ENCODE assay signal across 16 cellular contexts in the genomic region with DNA sequence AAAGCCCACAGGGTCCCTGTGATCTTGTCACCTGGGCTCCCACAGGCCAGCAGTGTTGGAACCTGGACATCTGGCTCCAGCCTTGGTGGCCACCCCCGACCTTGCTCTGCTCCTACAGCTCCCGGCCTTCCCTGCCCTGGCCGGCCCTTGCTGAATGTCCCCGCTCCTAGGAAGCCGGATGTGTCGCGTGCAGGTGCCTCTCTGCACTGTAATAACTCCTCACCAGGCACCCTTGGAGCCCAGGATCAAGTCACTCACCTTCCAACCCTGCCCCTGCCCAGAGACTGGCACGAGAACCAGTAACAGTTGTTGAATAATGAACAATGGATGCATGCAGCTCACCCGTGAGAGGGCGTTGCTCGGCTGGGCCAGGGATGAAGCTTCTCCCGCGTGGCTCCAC. TPM values are rescaled to one million over a fixed set of nuclear protein-coding genes. Genes with fewer than 3 reads are reported as not detected.
A peak's percentile ranks its signal among the peaks of the same experiment; 100 is the strongest.
DNase-seq lines count a peak whose midpoint lies in the region; ATAC-seq and TF ChIP-seq lines count a peak whose summit lies in the region.
"Had no signal": no experiment of that assay in that cellular context is flagged by ENCODE, and none has a peak within 500 bp of the region (broad histone marks: within the 10 kb centered on the region; RNA-seq: fewer than 3 reads in every experiment).

No MANE protein-coding gene starts in this region.

- no peak for TF ChIP-seq EP300 in tibial nerve (IDR thresholded peaks at IDR 0.05)

- H3K79me1 ChIP-seq in neuronal stem cell (ENCODE audit: low read depth, low read length), result peaks cover 27% of the 10 kb centered on the region

- no peak overlapping the region for H2BK15ac ChIP-seq in neuronal stem cell (ENCODE audit: low read length)

- no peak overlapping the region; the same call in 1 of the 2 replicates for H3K4me3 ChIP-seq in SK-N-MC
- H3K4me3 ChIP-seq in dorsolateral prefrontal cortex, result no peak overlapping the region
- H3K4me3 ChIP-seq in neuronal stem cell (ENCODE audit: low read length in 2 of 2), result no peak overlapping the region
- no peak overlapping the region for H3K4me3 ChIP-seq in tibial nerve
- no peak overlapping the region for H3K4me3 ChIP-seq in osteoblast (ENCODE audit: insufficient read depth, low read length)
- no peak overlapping the region for H3K4me3 ChIP-seq in CD8-positive, alpha-beta memory T cell (ENCODE audit: low read length)

- no peaks in the 10 kb centered on the region for H3K9me3 Mint-ChIP-seq in CD8-positive, alpha-beta memory T cell

- no peak overlapping the region for H2AFZ ChIP-seq in neuronal stem cell (ENCODE audit: low read length)
- no peak overlapping the region for H2AFZ ChIP-seq in osteoblast (ENCODE audit: low read length)

- no peak overlapping the region for H3K4me3 Mint-ChIP-seq in CD8-positive, alpha-beta memory T cell
- H3K4me3 Mint-ChIP-seq: B cell had no signal

- H3K36me3 ChIP-seq in SK-N-MC (ENCODE audit: insufficient read depth, low read length) (peaks cover 18% of the 10 kb centered on the region), neuronal stem cell (replicated peaks in 1 of 2; ENCODE audit: control insufficient read depth in 2 of 2, insufficient read depth in 2 of 2, low read length in 2 of 2) (peaks cover 22 to 25% of the 10 kb centered on the region in 2 donors), tibial nerve (no peaks in the 10 kb centered on the region), osteoblast (ENCODE audit: insufficient read depth, low read length) (no peaks in the 10 kb centered on the region)
- no peaks in the 10 kb centered on the region for H3K36me3 ChIP-seq in CD8-positive, alpha-beta memory T cell (ENCODE audit: insufficient read depth, low read length)

- H3K4me1 Mint-ChIP-seq in CD8-positive, alpha-beta memory T cell, result no peaks in the 10 kb centered on the region

- H3K9ac ChIP-seq in SK-N-MC (ENCODE audit: insufficient read length) (no peak overlapping the region), neuronal stem cell (ENCODE audit: low read depth, low read length, poor library complexity) (no peak overlapping the region)
- H3K9ac ChIP-seq: KMS-11 had no signal

- no peak for ATAC-seq in HG02870 (IDR thresholded peaks at IDR 0.05; ENCODE audit: unreplicated experiment)

- peak overlapping the region; percentile 14 for H2BK5ac ChIP-seq in neuronal stem cell (ENCODE audit: low read length)

- no peak overlapping the region for H3K27ac Mint-ChIP-seq in CD8-positive, alpha-beta memory T cell
- H3K27ac Mint-ChIP-seq: B cell had no signal

- H3K4me1 ChIP-seq in neuronal stem cell (ENCODE audit: control insufficient read depth in 2 of 2, insufficient read depth in 1 of 2, low read depth in 1 of 2, low read length in 2 of 2), result peaks cover 20 to 27% of the 10 kb centered on the region in 2 donors
- H3K4me1 ChIP-seq in tibial nerve, result peaks cover 0 to 66% (median 33%) of the 10 kb centered on the region in 4 donors
- no peaks in the 10 kb centered on the region for H3K4me1 ChIP-seq in osteoblast (ENCODE audit: insufficient read depth, low read length)
- peaks cover 3% of the 10 kb centered on the region for H3K4me1 ChIP-seq in CD8-positive, alpha-beta memory T cell (ENCODE audit: insufficient read depth, low read length)

- WGBS in neuronal stem cell (ENCODE audit: extremely low coverage in 2 of 2, insufficient read length in 2 of 2, insufficient replicate concordance in 1 of 2), 2 donors, result no CpG with 5 or more reads among the region's 13 CpGs
- WGBS in tibial nerve, 2 donors, result 71 to 89% methylated on average over 13 of the region's 13 CpGs

- H3K4ac ChIP-seq in neuronal stem cell (ENCODE audit: low read length), result no peak overlapping the region

- H3K27me3 ChIP-seq in dorsolateral prefrontal cortex, result no peaks in the 10 kb centered on the region
- peaks cover 0 to 9% (median 0%) of the 10 kb centered on the region in 3 experiments for H3K27me3 ChIP-seq in neuronal stem cell (ENCODE audit: control insufficient read depth in 3 of 3, insufficient read depth in 3 of 3, low read depth in 1 of 3, low read length in 3 of 3)
- H3K27me3 ChIP-seq in tibial nerve, result no peaks in the 10 kb centered on the region
- H3K27me3 ChIP-seq in osteoblast (ENCODE audit: insufficient read depth, low read length), result peaks cover 21% of the 10 kb centered on the region
- H3K27me3 ChIP-seq in CD8-positive, alpha-beta memory T cell (ENCODE audit: insufficient read depth, low read length, poor library complexity, severe bottlenecking), result no peaks in the 10 kb centered on the region

- H3K79me2 ChIP-seq in osteoblast (ENCODE audit: insufficient read depth, low read length), result no peaks in the 10 kb centered on the region

- CTCF ChIA-PET in CD8-positive, alpha-beta memory T cell (lab: Charles Lee), result no interaction called here

- POLR2A ChIA-PET in CD8-positive, alpha-beta memory T cell (lab: Charles Lee), result no interaction called here

- H4K20me1 ChIP-seq in osteoblast (ENCODE audit: insufficient read depth, low read length), result no peaks in the 10 kb centered on the region

- H3K18ac ChIP-seq in neuronal stem cell (ENCODE audit: low read length), result peak overlapping the region; percentile 60

- H3K23ac ChIP-seq in neuronal stem cell (ENCODE audit: low read depth, low read length, poor library complexity), result peak overlapping the region; percentile 5

- H3K14ac ChIP-seq in neuronal stem cell (ENCODE audit: low read length), result peak overlapping the region; percentile 86

- H3K9me3 ChIP-seq in SK-N-MC (ENCODE audit: low read depth, low read length), result no peaks in the 10 kb centered on the region
- peaks cover 5 to 14% of the 10 kb centered on the region in 2 donors for H3K9me3 ChIP-seq in neuronal stem cell (replicated peaks in 1 of 2; ENCODE audit: control insufficient read depth in 2 of 2, insufficient read depth in 1 of 2, low read depth in 1 of 2, low read length in 2 of 2)
- H3K9me3 ChIP-seq in tibial nerve, result no peaks in the 10 kb centered on the region
- no peaks in the 10 kb centered on the region for H3K9me3 ChIP-seq in osteoblast (ENCODE audit: low read depth, low read length)
- no peaks in the 10 kb centered on the region for H3K9me3 ChIP-seq in CD8-positive, alpha-beta memory T cell (ENCODE audit: low read length)

- H3K36me3 Mint-ChIP-seq in CD8-positive, alpha-beta memory T cell, result no peaks in the 10 kb centered on the region

- H4K91ac ChIP-seq in neuronal stem cell (ENCODE audit: low read depth, low read length, poor library complexity), result no peak overlapping the region

- TF ChIP-seq CTCF in dorsolateral prefrontal cortex (IDR thresholded peaks at IDR 0.05 in 54 of 56, conservative IDR thresholded peaks at IDR 0.05 in 2 of 56; ENCODE audit: low read depth in 1 of 56, partially characterized antibody in 56 of 56) (peak in 1 of 56 donors; percentile 25), tibial nerve (IDR thresholded peaks at IDR 0.05) (no peak), osteoblast (IDR thresholded peaks at IDR 0.05; ENCODE audit: extremely low read depth, low read depth, low read length) (no peak)

- no peak overlapping the region for H2BK120ac ChIP-seq in neuronal stem cell (ENCODE audit: low read depth, low read length)

- DNase-seq in SK-N-MC (ENCODE audit: low read depth, low spot score) (no peak), dorsolateral prefrontal cortex (no peak), neuronal stem cell (ENCODE audit: low spot score) (no peak), tibial nerve (ENCODE audit: low spot score in 2 of 2) (no peak), osteoblast (ENCODE audit: insufficient read length, low spot score, missing footprints) (no peak)
- DNase-seq in CD8-positive, alpha-beta memory T cell, result no peak
- DNase-seq: EL, NCI-H1092, NCI-H2107, NCI-H345, NCI-H526 treated with DMSO at 0.1 percent for 48 hours had no signal

- no peak overlapping the region for H4K8ac ChIP-seq in neuronal stem cell (ENCODE audit: low read depth, low read length)

- no peak overlapping the region for H2BK12ac ChIP-seq in neuronal stem cell (ENCODE audit: low read length)

- H3K4me2 ChIP-seq in neuronal stem cell (ENCODE audit: insufficient read depth, low read length, poor library complexity, severe bottlenecking) (no peak overlapping the region), osteoblast (ENCODE audit: insufficient read depth, low read length) (no peak overlapping the region)
- H3K4me2 ChIP-seq: KMS-11 had no signal

- H2AK5ac ChIP-seq in neuronal stem cell (ENCODE audit: low read depth, low read length), result peak overlapping the region; percentile 67

- intact Hi-C loops in dorsolateral prefrontal cortex (cut with DNase I), result no loop called here

- H3K27ac ChIP-seq in SK-N-MC (peak overlapping the region; percentile 73; the same call in 1 of the 2 replicates), dorsolateral prefrontal cortex (peak overlapping the region in 47 of 59 donors; percentile 6 to 96 (median 84)), neuronal stem cell (replicated peaks; ENCODE audit: low read length) (no peak overlapping the region), tibial nerve (peak overlapping the region; percentile 69 to 90 (median 84)), osteoblast (ENCODE audit: low read depth, low read length) (no peak overlapping the region)
- no peak overlapping the region for H3K27ac ChIP-seq in CD8-positive, alpha-beta memory T cell (ENCODE audit: low read depth, low read length)
- H3K27ac ChIP-seq: KMS-11, RWPE1 had no signal

- H3K27me3 Mint-ChIP-seq in CD8-positive, alpha-beta memory T cell, result peaks cover 0 to 2% of the 10 kb centered on the region in 2 donors

- TF ChIP-seq POLR2A in tibial nerve (IDR thresholded peaks at IDR 0.05), result no peak

RNA-seq across cellular contexts. Expression of gene PDE9A, which starts 12.1 kb away (rescaled TPM):
- 10 to 100 TPM in 87 of 120 experiments, 1 to 10 TPM in 33; 6.2 to 23.8 (median 12.1) TPM for total RNA-seq in dorsolateral prefrontal cortex
- 44.9 TPM for polyA plus RNA-seq in neuronal stem cell (2013, experiment 1 of 2)
- 45.6 TPM for polyA plus RNA-seq in neuronal stem cell (2013, experiment 2 of 2)
- 10 to 100 TPM; 26.7 to 30.6 (median 28.7) TPM for total RNA-seq in tibial nerve
- 0.36 TPM in 1 of 2 replicates, not detected in the other for total RNA-seq in osteoblast
- 1 to 10 TPM; 1.5 to 2.6 TPM for total RNA-seq in CD8-positive, alpha-beta memory T cell
- 1.7 TPM for polyA plus RNA-seq in CD8-positive, alpha-beta memory T cell
- total RNA-seq: MCF 10A had no signal

Comparison
In these comparisons a context has a peak if more than half of its experiments do, and no peak if none do; other contexts are left out.
1. H3K27ac ChIP-seq: peak in SK-N-MC (single experiment), dorsolateral prefrontal cortex (47 of 59) and tibial nerve (4 of 4); none in neuronal stem cell (single experiment), osteoblast (single experiment) and CD8-positive, alpha-beta memory T cell (single experiment).